ENCODE assay signal across 8 cellular contexts in genomic region chr15:49155110-49155833, GRCh38. TPM values are rescaled to one million over a fixed set of nuclear protein-coding genes. Genes with fewer than 3 reads are reported as not detected.
DNase-seq lines count a peak whose midpoint lies in the region; ATAC-seq, FAIRE-seq and TF ChIP-seq lines count a peak whose summit lies in the region.

COPS2 (minus strand) TSS chr15:49155599; CDS start chr15:49155578, 21 bp downstream.

- H3K4me1 ChIP-seq in OCI-LY7 (ENCODE audit: insufficient read depth, low read length, poor library complexity, severe bottlenecking) = peaks cover 13% of the 10 kb centered on the region

- H3K4me2 ChIP-seq in OCI-LY7 (ENCODE audit: low read length) = peak within 1 kb of the TSS; percentile 88

- no peaks in the 10 kb centered on the region for H3K9me3 ChIP-seq in OCI-LY7 (ENCODE audit: low read length)

- peak; percentile 42 for DNase-seq in D721Med (ENCODE audit: insufficient read length, low spot score)
- DNase-seq in HuH-7.5 (ENCODE audit: low spot score) = peak; percentile 51
- DNase-seq in OCI-LY7 (ENCODE audit: low spot score) = peak; percentile 98
- peak; percentile 93 for DNase-seq in activated T-cell treated with anti-CD3 and anti-CD28 coated beads for 24 hours (ENCODE audit: low read depth)
- peak; percentile 80 for DNase-seq in epidermal melanocyte (ENCODE audit: insufficient read length, low spot score)
- DNase-seq in middle frontal gyrus (ENCODE audit: extremely low spot score, low spot score) = peak; percentile 98
- DNase-seq in stimulated activated CD8-positive, alpha-beta memory T cell treated with anti-CD3 and anti-CD28 coated beads, Interleukin-2, amount 100 ng/mL, for 48 hours (ENCODE audit: low read depth in 2 of 2) = peak; percentile 72 to 83

- no peak for FAIRE-seq in D721Med (lab: Jason Lieb, UNC)

- H2AFZ ChIP-seq in OCI-LY7 (ENCODE audit: low read length) = peak within 1 kb of the TSS; percentile 98

- H3K27ac ChIP-seq in OCI-LY7 (ENCODE audit: low read depth, low read length, poor library complexity, severe bottlenecking) = peak within 1 kb of the TSS; percentile 53

- TSS peak; percentile 58 for BruUV-seq in OCI-LY7 (replicated peaks; lab: Mats Ljungman, UMichigan)

- no peak for TF ChIP-seq CTCF in D721Med (IDR thresholded peaks at IDR 0.05; ENCODE audit: insufficient read depth, missing control alignments)
- no peak for TF ChIP-seq CTCF in OCI-LY7 (conservative IDR thresholded peaks at IDR 0.05; ENCODE audit: low read length)

- intact Hi-C loops in OCI-LY7 (cut with micrococcal nuclease; ENCODE audit: unreplicated experiment) = loop anchor here (2.0 kb wide), 2 partner anchors 108 to 466 kb away; partner anchors contain the start of genes DTWD1, FAM227B and SECISBP2L

- ATAC-seq in GM21526 (IDR thresholded peaks at IDR 0.05; ENCODE audit: low FRiP score, unreplicated experiment) = peak; percentile 82

- peaks cover 73% of the 10 kb centered on the region for H3K79me2 ChIP-seq in OCI-LY7 (ENCODE audit: insufficient read depth, low read depth, low read length)

- CTCF ChIA-PET in OCI-LY7 (lab: Charles Lee; ENCODE audit: unreplicated experiment) = no interaction called here

- H3K9me2 ChIP-seq in OCI-LY7 (ENCODE audit: insufficient read depth, low read length) = no peaks in the 10 kb centered on the region

- H4K20me1 ChIP-seq in OCI-LY7 (ENCODE audit: insufficient read depth, low read length) = peaks cover 12% of the 10 kb centered on the region

- H3K4me3 ChIP-seq in OCI-LY7 (ENCODE audit: low read depth, low read length, poor library complexity, severe bottlenecking) = peak within 1 kb of the TSS; percentile 95

- POLR2A ChIA-PET in OCI-LY7 (lab: Charles Lee) = interaction anchor here (0.6 to 3.3 kb wide), 13 partner anchors 10 to 1609 kb away, joined by 3 to 27 read pairs (median 3); partner anchors contain the start of genes CEP152, EID1, FAM227B and GALK2

- H3K36me3 ChIP-seq in OCI-LY7 (ENCODE audit: insufficient read depth, low read length) = peaks cover 16% of the 10 kb centered on the region; the same call in 1 of the 2 replicates

RNA-seq across cellular contexts. Expression of gene COPS2, which starts in this region (rescaled TPM):
- total RNA-seq in OCI-LY7 (2014; rRNA removed; shearing (Covaris generic)) = 24.6 and 38.6 TPM in 2 replicates
- 74.2 and 81.2 TPM in 2 replicates for total RNA-seq in OCI-LY7 (2022)

Comparison
In these comparisons a context has a peak if more than half of its experiments do, and no peak if none do; other contexts are left out.
1. Peak in every context shown above with its lines: DNase-seq, ATAC-seq, H3K4me3 ChIP-seq and H3K27ac ChIP-seq.
2. DNase-seq: peak in every context shown above with its lines; median percentile 98 in OCI-LY7; 98 in middle frontal gyrus; 93 in activated T-cell treated with anti-CD3 and anti-CD28 coated beads for 24 hours; 80 in epidermal melanocyte; 78 in stimulated activated CD8-positive, alpha-beta memory T cell treated with anti-CD3 and anti-CD28 coated beads, Interleukin-2, amount 100 ng/mL, for 48 hours; 51 in HuH-7.5; 42 in D721Med.